Comparison of ENCODE assay signal across 9 cellular contexts in genomic region chr1:36966242-36966641, GRCh38.
DNase-seq lines count a peak whose midpoint lies in the region; ATAC-seq and TF ChIP-seq lines count a peak whose summit lies in the region.
"Had no signal": no experiment of that assay in that cellular context is flagged by ENCODE, and none has a peak within 500 bp of the region (broad histone marks: within the 10 kb centered on the region; RNA-seq: fewer than 3 reads in every experiment).

No MANE protein-coding gene starts in this region.

- H3K27me3 ChIP-seq in heart right ventricle (peaks cover 0 to 18% (median 3%) of the 10 kb centered on the region in 7 donors), SJCRH30 (peaks cover 5% of the 10 kb centered on the region; the same call in 1 of the 2 replicates)

- peak in 1 of 8 donors; percentile 22 for ATAC-seq in heart right ventricle
- no peak for ATAC-seq in HG03135 (IDR thresholded peaks at IDR 0.05; ENCODE audit: unreplicated experiment)
- no peak for ATAC-seq in HG03108 (IDR thresholded peaks at IDR 0.05; ENCODE audit: unreplicated experiment)
- ATAC-seq in GM19351 (IDR thresholded peaks at IDR 0.05; ENCODE audit: unreplicated experiment): no peak

- no peaks in the 10 kb centered on the region for H3K9me3 ChIP-seq in heart right ventricle
- no peaks in the 10 kb centered on the region for H3K9me3 ChIP-seq in SJCRH30 (replicated peaks)

- intact Hi-C loops in heart right ventricle (cut with DNase I): no loop called here
- intact Hi-C loops in cardiac septum (cut with DNase I): no loop called here

- WGBS in heart right ventricle, 2 donors: 37 to 48% methylated on average over 3 of the region's 3 CpGs

- H3K4me3 ChIP-seq in heart right ventricle (no peak overlapping the region), SJCRH30 (no peak overlapping the region), fibroblast of pulmonary artery (replicated peaks; ENCODE audit: low read depth, low read length) (no peak overlapping the region)

- H3K4me1 ChIP-seq in heart right ventricle (no peaks in the 10 kb centered on the region), SJCRH30 (no peaks in the 10 kb centered on the region)

- H3K36me3 ChIP-seq in heart right ventricle: no peaks in the 10 kb centered on the region
- no peaks in the 10 kb centered on the region for H3K36me3 ChIP-seq in SJCRH30

- H3K27ac ChIP-seq in heart right ventricle (no peak overlapping the region), SJCRH30 (no peak overlapping the region)

- DNase-seq in heart right ventricle: peak; percentile 16 to 21
- no peak for DNase-seq in cardiac septum (ENCODE audit: low spot score)
- DNase-seq in SJCRH30: peak; percentile 25 to 42
- peak; percentile 7 for DNase-seq in fibroblast of pulmonary artery (ENCODE audit: low read depth)
- DNase-seq in stimulated activated CD8-positive, alpha-beta memory T cell treated with anti-CD3 and anti-CD28 coated beads, Interleukin-4, amount 100 ng/mL, for 48 hours: peak; percentile 43
- DNase-seq: SIG-M5 had no signal

- TF ChIP-seq CTCF in heart right ventricle (IDR thresholded peaks at IDR 0.05) (no peak), fibroblast of pulmonary artery (IDR thresholded peaks at IDR 0.05; ENCODE audit: low read length, missing control alignments) (no peak)
